ENCODE assay signal across 7 cellular contexts in genomic region chr4:168480991-168481588, GRCh38. TPM values are rescaled to one million over a fixed set of nuclear protein-coding genes. Genes with fewer than 3 reads are reported as not detected.
A peak's percentile ranks its signal among the peaks of the same experiment; 100 is the strongest.
DNase-seq lines count a peak whose midpoint lies in the region; ATAC-seq and TF ChIP-seq lines count a peak whose summit lies in the region.

No MANE protein-coding gene starts in this region.

- intact Hi-C loops in activated CD4-positive, alpha-beta T cell treated with anti-CD3 and anti-CD28 coated beads for 36 hours (cut with DNase I, micrococcal nuclease) = loop anchor here (1.0 to 10.0 kb wide), 7 partner anchors 28 to 1134 kb away; partner anchors contain the start of genes DDX60 (in 2 of the 2) and NEK1 (in 2 of the 2)
- intact Hi-C loops in mucosa of descending colon (cut with DNase I, micrococcal nuclease) = loop anchor here in 1 of 2 donors (10.0 kb wide), 1 partner anchor 156 kb away; no protein-coding TSS in a partner anchor

- H3K4me3 Mint-ChIP-seq in activated CD4-positive, alpha-beta T cell treated with anti-CD3 and anti-CD28 coated beads for 36 hours = peak overlapping the region; percentile 80
- H3K4me3 Mint-ChIP-seq in effector memory CD8-positive, alpha-beta T cell = peak overlapping the region; percentile 89 to 94

- CTCF ChIA-PET in GM10248 (lab: Yijun Ruan, JAX) (no interaction called here), HEK293 (lab: Yijun Ruan, JAX) (interaction anchor here (0.6 kb wide), 1 partner anchor 1019 kb away, joined by 3 read pairs; no protein-coding TSS in a partner anchor)
- CTCF ChIA-PET in activated CD4-positive, alpha-beta T cell treated with anti-CD3 and anti-CD28 coated beads for 36 hours (lab: Charles Lee) = no interaction called here

- H3K9me3 ChIP-seq in HEK293 (ENCODE audit: control insufficient read depth, insufficient read depth, low read depth, low read length) = no peaks in the 10 kb centered on the region
- H3K9me3 ChIP-seq in mucosa of descending colon = no peaks in the 10 kb centered on the region
- no peaks in the 10 kb centered on the region for H3K9me3 ChIP-seq in thoracic aorta

- no peaks in the 10 kb centered on the region for H3K27me3 Mint-ChIP-seq in activated CD4-positive, alpha-beta T cell treated with anti-CD3 and anti-CD28 coated beads for 36 hours
- no peaks in the 10 kb centered on the region for H3K27me3 Mint-ChIP-seq in effector memory CD8-positive, alpha-beta T cell

- H3K36me3 ChIP-seq in HEK293 (ENCODE audit: control insufficient read depth in 2 of 2, insufficient read depth in 1 of 2, low read length in 2 of 2) = no peaks in the 10 kb centered on the region
- H3K36me3 ChIP-seq in mucosa of descending colon (ENCODE audit: low read depth) = no peaks in the 10 kb centered on the region
- H3K36me3 ChIP-seq in thoracic aorta = no peaks in the 10 kb centered on the region

- TF ChIP-seq CTCF in GM10248 (IDR thresholded peaks at IDR 0.05; ENCODE audit: control extremely low read depth, extremely low read depth, low read depth, missing control alignments) = no peak
- no peak for TF ChIP-seq CTCF in HEK293 (tag by site-specific recombination; IDR thresholded peaks at IDR 0.05)
- TF ChIP-seq CTCF in mucosa of descending colon (IDR thresholded peaks at IDR 0.05) = no peak
- TF ChIP-seq CTCF in thoracic aorta (IDR thresholded peaks at IDR 0.05) = no peak

- no peaks in the 10 kb centered on the region for H3K27me3 ChIP-seq in thoracic aorta (replicated peaks; ENCODE audit: insufficient read depth)

- H3K4me1 Mint-ChIP-seq in activated CD4-positive, alpha-beta T cell treated with anti-CD3 and anti-CD28 coated beads for 36 hours = peaks cover 63% of the 10 kb centered on the region
- H3K4me1 Mint-ChIP-seq in effector memory CD8-positive, alpha-beta T cell (ENCODE audit: low read depth in 2 of 2) = peaks cover 27 to 30% of the 10 kb centered on the region in 2 donors

- H3K9me3 Mint-ChIP-seq in activated CD4-positive, alpha-beta T cell treated with anti-CD3 and anti-CD28 coated beads for 36 hours (ENCODE audit: low read depth) = no peaks in the 10 kb centered on the region
- peaks cover 0 to 6% of the 10 kb centered on the region in 2 donors for H3K9me3 Mint-ChIP-seq in effector memory CD8-positive, alpha-beta T cell

- H3K4me1 ChIP-seq in HEK293 (ENCODE audit: control insufficient read depth, insufficient read depth, low read length) (peaks cover 5% of the 10 kb centered on the region; the same call in 1 of the 2 replicates), mucosa of descending colon (ENCODE audit: low read depth) (no peaks in the 10 kb centered on the region), thoracic aorta (ENCODE audit: control insufficient read depth in 1 of 2, low read depth in 2 of 2) (peaks cover 7 to 10% of the 10 kb centered on the region in 2 donors)

- H3K27ac ChIP-seq in HEK293 (ENCODE audit: extremely low read depth, low read depth, low read length) = peak overlapping the region; percentile 81
- peak overlapping the region; percentile 87 to 92 for H3K27ac ChIP-seq in thoracic aorta

- H3K4me3 ChIP-seq in HEK293 (ENCODE audit: low read depth, low read length) = peak overlapping the region; percentile 54
- H3K4me3 ChIP-seq in mucosa of descending colon = peak overlapping the region; percentile 75
- peak overlapping the region; percentile 80 for H3K4me3 ChIP-seq in thoracic aorta

- ATAC-seq in activated CD4-positive, alpha-beta T cell treated with anti-CD3 and anti-CD28 coated beads for 36 hours = peak; percentile 66
- peak; percentile 73 for ATAC-seq in effector memory CD8-positive, alpha-beta T cell (replicated peaks)
- ATAC-seq in mucosa of descending colon (peak; percentile 67), thoracic aorta (ENCODE audit: insufficient number of reproducible peaks, low FRiP score, low read depth) (peak; percentile 53)

- H3K36me3 Mint-ChIP-seq in activated CD4-positive, alpha-beta T cell treated with anti-CD3 and anti-CD28 coated beads for 36 hours (ENCODE audit: low read depth) = peaks cover 3% of the 10 kb centered on the region
- peaks cover 21% of the 10 kb centered on the region for H3K36me3 Mint-ChIP-seq in effector memory CD8-positive, alpha-beta T cell (ENCODE audit: insufficient read depth)

- DNase-seq in GM10248 (ENCODE audit: extremely low spot score) = peak; percentile 24
- DNase-seq in NCI-H1105 (lab: John Stamatoyannopoulos, UW) = peak; percentile 5
- peak; percentile 51 for DNase-seq in activated CD4-positive, alpha-beta T cell treated with anti-CD3 and anti-CD28 coated beads for 36 hours
- peak; percentile 46 to 51 (median 51) for DNase-seq in effector memory CD8-positive, alpha-beta T cell
- DNase-seq in mucosa of descending colon = peak in 1 of 3 donors; percentile 37
- no peak for DNase-seq in thoracic aorta (ENCODE audit: low spot score)

- POLR2A ChIA-PET in GM10248 (lab: Yijun Ruan, JAX) (no interaction called here), HEK293 (lab: Yijun Ruan, JAX) (interaction anchor here (1.4 kb wide), 1 partner anchor 29 kb away, joined by 5 read pairs; no protein-coding TSS in a partner anchor)
- POLR2A ChIA-PET in activated CD4-positive, alpha-beta T cell treated with anti-CD3 and anti-CD28 coated beads for 36 hours (lab: Charles Lee) = no interaction called here

- H3K27ac Mint-ChIP-seq in activated CD4-positive, alpha-beta T cell treated with anti-CD3 and anti-CD28 coated beads for 36 hours = peak overlapping the region; percentile 95
- H3K27ac Mint-ChIP-seq in effector memory CD8-positive, alpha-beta T cell = peak overlapping the region; percentile 95 to 98

TF ChIP-seq in HEK293, 187 proteins besides CTCF, POLR2A, EP300 and RAD21 (continues in another document):
- TF ChIP-seq ZNF629 (tag by site-specific recombination; IDR thresholded peaks at IDR 0.05) = peak; percentile 50; the same call in 1 of the 2 replicates
- no peak for TF ChIP-seq GLI4 (tag by site-specific recombination; IDR thresholded peaks at IDR 0.05)
- TF ChIP-seq, protein P1, sequence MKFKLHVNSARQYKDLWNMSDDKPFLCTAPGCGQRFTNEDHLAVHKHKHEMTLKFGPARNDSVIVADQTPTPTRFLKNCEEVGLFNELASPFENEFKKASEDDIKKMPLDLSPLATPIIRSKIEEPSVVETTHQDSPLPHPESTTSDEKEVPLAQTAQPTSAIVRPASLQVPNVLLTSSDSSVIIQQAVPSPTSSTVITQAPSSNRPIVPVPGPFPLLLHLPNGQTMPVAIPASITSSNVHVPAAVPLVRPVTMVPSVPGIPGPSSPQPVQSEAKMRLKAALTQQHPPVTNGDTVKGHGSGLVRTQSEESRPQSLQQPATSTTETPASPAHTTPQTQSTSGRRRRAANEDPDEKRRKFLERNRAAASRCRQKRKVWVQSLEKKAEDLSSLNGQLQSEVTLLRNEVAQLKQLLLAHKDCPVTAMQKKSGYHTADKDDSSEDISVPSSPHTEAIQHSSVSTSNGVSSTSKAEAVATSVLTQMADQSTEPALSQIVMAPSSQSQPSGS (tag by site-specific recombination; IDR thresholded peaks at IDR 0.05; ENCODE audit: low read depth) = peak; percentile 78; the same call in 1 of the 2 replicates
- peak; percentile 86 for TF ChIP-seq ZNF366 (tag by site-specific recombination; conservative IDR thresholded peaks at IDR 0.05)
- TF ChIP-seq ZNF830 (tag by site-specific recombination; IDR thresholded peaks at IDR 0.05; ENCODE audit: low read depth) = no peak
- 0 out of 2 replicates have a peak, but pooled peaks have one; percentile 19 for TF ChIP-seq HIC1 (tag by site-specific recombination; IDR thresholded peaks at IDR 0.05)
- TF ChIP-seq ZBTB20 (tag by site-specific recombination; IDR thresholded peaks at IDR 0.05) = peak; percentile 79
- TF ChIP-seq ZNF658 (tag by site-specific recombination; IDR thresholded peaks at IDR 0.05) = no peak
- TF ChIP-seq PRDM1 (tag by site-specific recombination; IDR thresholded peaks at IDR 0.05) = peak; percentile 61
- no peak for TF ChIP-seq ZNF624 (tag by site-specific recombination; IDR thresholded peaks at IDR 0.05)
- 0 out of 2 replicates have a peak, but pooled peaks have one; percentile 13 for TF ChIP-seq ZBTB17 (tag by site-specific recombination; IDR thresholded peaks at IDR 0.05)

RNA-seq across cellular contexts. Expression of gene DDX60L, which starts 0.8 kb away (rescaled TPM):
- total RNA-seq in activated CD4-positive, alpha-beta T cell treated with anti-CD3 and anti-CD28 coated beads for 36 hours = 1 to 10 TPM; 5.9 to 6.7 TPM
- total RNA-seq in mucosa of descending colon = 10 to 100 TPM; 20.3 to 34.9 (median 32.1) TPM
- 10 to 100 TPM; 25.0 to 27.2 TPM for total RNA-seq in thoracic aorta

RNA-seq across cellular contexts. Expression of gene PALLD, which starts 15.8 kb away (rescaled TPM):
- 10 to 100 TPM in 1 of 2 experiments, 1 to 10 TPM in 1; 9.5 to 11.0 TPM for total RNA-seq in activated CD4-positive, alpha-beta T cell treated with anti-CD3 and anti-CD28 coated beads for 36 hours
- total RNA-seq in mucosa of descending colon (100 to 1,000 TPM; 112 to 663 (median 150) TPM), thoracic aorta (100 to 1,000 TPM; 705 to 752 TPM)

Comparison
In these comparisons a context has a peak if more than half of its experiments do, and no peak if none do; other contexts are left out.
1. RNA of gene PALLD, which starts 15.8 kb away (total RNA-seq): 705 to 752 TPM in thoracic aorta and 112 to 663 TPM in mucosa of descending colon; 9.5 to 11.0 TPM in activated CD4-positive, alpha-beta T cell treated with anti-CD3 and anti-CD28 coated beads for 36 hours; every median in the first group is over 4 times any median in the second.
2. Peak in every context shown above with its lines, with median percentiles within 50 percentile points of each other: H3K4me3 ChIP-seq and ATAC-seq.